In the genomic region with DNA sequence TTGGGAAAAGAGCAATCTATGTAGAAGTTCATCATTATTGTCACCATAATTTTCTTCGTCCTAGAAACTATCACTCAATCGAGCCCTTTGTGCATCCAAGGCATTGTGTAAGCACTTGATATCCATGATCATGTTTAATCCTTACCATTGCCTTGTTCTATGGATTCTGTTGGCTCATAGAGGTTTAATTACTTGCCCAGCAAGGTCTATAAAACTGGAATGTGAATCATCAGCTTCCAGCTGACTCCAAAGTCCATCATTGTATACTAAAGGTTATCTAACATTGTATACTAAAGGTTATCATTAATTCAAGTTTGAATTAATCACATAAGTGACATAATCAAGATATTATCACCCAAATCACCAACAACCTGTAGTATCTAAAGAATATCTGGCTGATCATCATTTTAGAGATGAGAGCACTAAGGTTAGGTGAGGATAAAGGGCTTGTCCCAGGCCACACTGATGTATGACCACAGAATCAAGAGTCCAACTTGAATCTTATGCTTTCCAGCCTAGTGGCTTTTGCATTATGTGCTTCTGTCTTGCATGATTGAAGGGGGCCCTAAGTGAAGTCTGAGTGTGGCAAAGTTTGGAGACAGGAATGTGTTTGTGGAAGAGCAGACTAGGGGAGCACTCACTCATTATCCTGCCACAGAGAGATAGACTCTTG, we compare ENCODE assay signal across 9 cellular contexts.
"Had no signal": no experiment of that assay in that cellular context is flagged by ENCODE, and none has a peak within 500 bp of the region (broad histone marks: within the 10 kb centered on the region; RNA-seq: fewer than 3 reads in every experiment).

No MANE protein-coding gene starts in this region.

- ATAC-seq: HCT116, HepG2 had no signal

- H3K9me3 ChIP-seq: HAP-1 had no signal

- H3K27ac Mint-ChIP-seq: HFFc6, IgD-negative memory B cell had no signal

- H3K4me1 Mint-ChIP-seq: IgD-negative memory B cell had no signal

- H3K27me3 Mint-ChIP-seq: IgD-negative memory B cell had no signal

- H3K9ac ChIP-seq: GM23248 had no signal

- H3K27ac ChIP-seq: GM23248, HL-60 had no signal

- DNase-seq: GM23248, GOT3, H7, HFFc6 had no signal

- H3K36me3 ChIP-seq: HAP-1 had no signal

- H2AFZ ChIP-seq: GM23248 had no signal

- H3K4me3 ChIP-seq: GM23248, HAP-1 had no signal

- H3K36me3 Mint-ChIP-seq: IgD-negative memory B cell had no signal

- H3K4me3 Mint-ChIP-seq: HFFc6, IgD-negative memory B cell had no signal
